In genomic region chr5:7849531-7850240, GRCh38 we compare ENCODE assay signal across 8 cellular contexts. TPM values are rescaled to one million over a fixed set of nuclear protein-coding genes. Genes with fewer than 3 reads are reported as not detected.
DNase-seq lines count a peak whose midpoint lies in the region; ATAC-seq, FAIRE-seq and TF ChIP-seq lines count a peak whose summit lies in the region.

No MANE protein-coding gene starts in this region.

- peak overlapping the region in 1 of 2 donors; percentile 63 for H3K27ac Mint-ChIP-seq in natural killer cell

- peaks cover 0 to 8% of the 10 kb centered on the region in 2 donors for H3K27me3 Mint-ChIP-seq in natural killer cell (ENCODE audit: low read depth in 2 of 2)

- peak overlapping the region; percentile 15 for H3K4me2 ChIP-seq in endothelial cell of umbilical vein (ENCODE audit: insufficient read depth, low read length)
- no peak overlapping the region for H3K4me2 ChIP-seq in PC-9

- H3K9me2 ChIP-seq in PC-9 (ENCODE audit: insufficient read depth) = no peaks in the 10 kb centered on the region; the same call in 1 of the 2 replicates

- H3K4me3 ChIP-seq in endothelial cell of umbilical vein (replicated peaks in 1 of 3; ENCODE audit: insufficient read depth in 1 of 3, low read depth in 1 of 3, low read length in 3 of 3) = no peak overlapping the region
- H3K4me3 ChIP-seq in PC-9 = no peak overlapping the region

- H3K4me3 Mint-ChIP-seq in natural killer cell = peak overlapping the region; percentile 70

- no peaks in the 10 kb centered on the region for H3K9me1 ChIP-seq in endothelial cell of umbilical vein (replicated peaks; ENCODE audit: control insufficient read depth, extremely low read depth, insufficient read depth, low read length)

- H3K36me3 Mint-ChIP-seq in natural killer cell = no peaks in the 10 kb centered on the region

- H3F3A ChIP-seq in PC-9 (ENCODE audit: insufficient read depth, low read depth) = no peaks in the 10 kb centered on the region

- H3K4me1 Mint-ChIP-seq in natural killer cell = peaks cover 15 to 32% of the 10 kb centered on the region in 2 donors

- no TSS peak for BruUV-seq in endothelial cell of umbilical vein (replicated peaks; lab: Mats Ljungman, UMichigan)
- BruUV-seq in PC-9 (replicated peaks; lab: Mats Ljungman, UMichigan) = no TSS peak

- TF ChIP-seq CTCF in endothelial cell of umbilical vein (IDR thresholded peaks at IDR 0.05; ENCODE audit: extremely low read depth in 1 of 2, insufficient read depth in 1 of 2, low read depth in 1 of 2, low read length in 2 of 2) (peak in 1 of 2 donors; percentile 12), natural killer cell (IDR thresholded peaks at IDR 0.05) (no peak), PC-9 (conservative IDR thresholded peaks at IDR 0.05) (no peak)

- H4K20me1 ChIP-seq in endothelial cell of umbilical vein (replicated peaks; ENCODE audit: control insufficient read depth, extremely low read depth, insufficient read depth, low read length) (no peaks in the 10 kb centered on the region), PC-9 (ENCODE audit: insufficient read depth) (no peaks in the 10 kb centered on the region)

- H3K27me3 ChIP-seq in endothelial cell of umbilical vein (ENCODE audit: control insufficient read depth in 2 of 2, insufficient read depth in 2 of 2, low read length in 2 of 2) (peaks cover 21 to 22% of the 10 kb centered on the region in 2 experiments), PC-9 (ENCODE audit: insufficient read depth, low read depth) (peaks cover 58% of the 10 kb centered on the region)

- intact Hi-C loops in endothelial cell of umbilical vein (cut with micrococcal nuclease) = loop anchor here (10.0 kb wide), 1 partner anchor 1085 kb away; no protein-coding TSS in a partner anchor
- intact Hi-C loops in natural killer cell (cut with micrococcal nuclease) = no loop called here
- intact Hi-C loops in PC-9 (cut with micrococcal nuclease; ENCODE audit: unreplicated experiment) = no loop called here

- no peaks in the 10 kb centered on the region for H3K9me3 ChIP-seq in endothelial cell of umbilical vein (replicated peaks; ENCODE audit: control insufficient read depth, insufficient read depth, low read length)
- no peaks in the 10 kb centered on the region; the same call in 1 of the 2 replicates for H3K9me3 ChIP-seq in PC-9 (ENCODE audit: insufficient read depth, low read depth)

- H2AFZ ChIP-seq in endothelial cell of umbilical vein (ENCODE audit: low read depth, low read length) = peak overlapping the region; percentile 30
- no peak overlapping the region for H2AFZ ChIP-seq in PC-9

- H3K36me3 ChIP-seq in endothelial cell of umbilical vein (ENCODE audit: control insufficient read depth in 2 of 2, extremely low read depth in 1 of 2, insufficient read depth in 2 of 2, low read length in 2 of 2) = no peaks in the 10 kb centered on the region
- H3K36me3 ChIP-seq in PC-9 (ENCODE audit: low read depth) = no peaks in the 10 kb centered on the region

- dilution Hi-C loops in endothelial cell of umbilical vein (cut with MboI; ENCODE audit: extremely low pct_ligation_motif_present, low sequenced_read_pairs) = no loop called here

- H3K9ac ChIP-seq in endothelial cell of umbilical vein (replicated peaks; ENCODE audit: extremely low read depth, insufficient read depth, low read length) = no peak overlapping the region

- no peaks in the 10 kb centered on the region for H3K9me3 Mint-ChIP-seq in natural killer cell

- POLR2A ChIA-PET in endothelial cell of umbilical vein (lab: Charles Lee) (no interaction called here), PC-9 (lab: Charles Lee; ENCODE audit: unreplicated experiment) (interaction anchor here (0.5 kb wide), 1 partner anchor 342 kb away, joined by 7 read pairs; no protein-coding TSS in a partner anchor)

- no peak overlapping the region for H3K27ac ChIP-seq in endothelial cell of umbilical vein (ENCODE audit: insufficient read depth, low read depth, low read length)
- H3K27ac ChIP-seq in PC-9 = no peak overlapping the region

- CTCF ChIA-PET in endothelial cell of umbilical vein (lab: Charles Lee) = interaction anchor here (1.3 to 1.8 kb wide), 2 partner anchors 10 to 35 kb away, joined by 4 to 9 read pairs; no protein-coding TSS in a partner anchor
- CTCF ChIA-PET in PC-9 (lab: Charles Lee) = no interaction called here

- no peaks in the 10 kb centered on the region for H3K4me1 ChIP-seq in endothelial cell of umbilical vein (ENCODE audit: control insufficient read depth, extremely low read depth, insufficient read depth, low read length)
- no peaks in the 10 kb centered on the region for H3K4me1 ChIP-seq in PC-9 (replicated peaks; ENCODE audit: insufficient read depth)

- ATAC-seq in natural killer cell (peak in 2 of 3 donors; percentile 4 to 8), GM18861 (IDR thresholded peaks at IDR 0.05; ENCODE audit: unreplicated experiment) (no peak)

- no peaks in the 10 kb centered on the region for H3K79me2 ChIP-seq in endothelial cell of umbilical vein (ENCODE audit: control insufficient read depth, insufficient read depth, low read length)
- no peaks in the 10 kb centered on the region for H3K79me2 ChIP-seq in PC-9 (ENCODE audit: low read depth)

- no peak for FAIRE-seq in endothelial cell of umbilical vein (lab: Jason Lieb, UNC)

- TF ChIP-seq POLR2A in endothelial cell of umbilical vein (IDR thresholded peaks at IDR 0.05; ENCODE audit: low read depth, low read length) = no peak

- peak; percentile 43 for DNase-seq in DMS153 (lab: John Stamatoyannopoulos, UW)
- peak; percentile 68 for DNase-seq in NCI-H2171 treated with DMSO at 0.1 percent for 48 hours (lab: John Stamatoyannopoulos, UW)
- no peak for DNase-seq in endothelial cell of umbilical vein (ENCODE audit: low read depth, low spot score)
- no peak for DNase-seq in natural killer cell
- DNase-seq in activated effector memory CD4-positive, alpha-beta T cell treated with anti-CD3 and anti-CD28 coated beads, Interleukin-2, amount 50 U/mL, for 16 hours = no peak
- DNase-seq in PC-9 = no peak
- no peak for DNase-seq in HUDEP-2 (lab: John Stamatoyannopoulos, UW; ENCODE audit: unreplicated experiment in 76 of 76)

TF ChIP-seq in endothelial cell of umbilical vein, 7 proteins besides CTCF, POLR2A, EP300 and RAD21:
- TF ChIP-seq EZH2 (IDR thresholded peaks at IDR 0.05; ENCODE audit: borderline replicate concordance, low read depth, low read length, severe bottlenecking) (peak; percentile 79), POLR2AphosphoS5 (IDR thresholded peaks at IDR 0.05; ENCODE audit: insufficient read depth, low read depth, low read length) (no peak)

RNA-seq across cellular contexts. Expression of gene CFAP90, which starts 1.2 kb away (rescaled TPM):
- total RNA-seq in endothelial cell of umbilical vein (not detected in 2 replicates), natural killer cell (not detected), PC-9 (2021) (not detected in 2 replicates)
- 0.07 and 0.11 TPM in 2 replicates for polyA plus RNA-seq in endothelial cell of umbilical vein
- polyA plus RNA-seq in endothelial cell of umbilical vein (2011; cell fraction: cytosol; rRNA removed) = 0.09 and 0.10 TPM in 2 replicates
- polyA plus RNA-seq in endothelial cell of umbilical vein (2011; cell fraction: nucleus; rRNA removed) = 0.10 TPM in 1 of 2 replicates, not detected in the other
- polyA plus RNA-seq in endothelial cell of umbilical vein (2012) = not detected in 2 replicates
- not detected in 2 replicates for polyA minus RNA-seq in endothelial cell of umbilical vein
- not detected for polyA minus RNA-seq in endothelial cell of umbilical vein (2011; cell fraction: cytosol; rRNA and poly(A)+ RNA removed)
- not detected in 2 replicates for polyA minus RNA-seq in endothelial cell of umbilical vein (2011; cell fraction: nucleus; rRNA and poly(A)+ RNA removed)

RNA-seq across cellular contexts. Expression of gene FASTKD3, which starts 19.1 kb away (rescaled TPM):
- total RNA-seq in endothelial cell of umbilical vein (8.7 and 9.6 TPM in 2 replicates), natural killer cell (10 to 100 TPM in 1 of 3 donors, 1 to 10 TPM in 2; 8.0 to 10.6 (median 8.6) TPM), PC-9 (2021) (17.6 and 20.6 TPM in 2 replicates)
- 3.9 and 5.5 TPM in 2 replicates for polyA plus RNA-seq in endothelial cell of umbilical vein
- 6.8 and 7.7 TPM in 2 replicates for polyA plus RNA-seq in endothelial cell of umbilical vein (2011; cell fraction: cytosol; rRNA removed)
- polyA plus RNA-seq in endothelial cell of umbilical vein (2011; cell fraction: nucleus; rRNA removed) = 13.0 and 17.3 TPM in 2 replicates
- 7.8 and 10.9 TPM in 2 replicates for polyA plus RNA-seq in endothelial cell of umbilical vein (2012)
- polyA minus RNA-seq in endothelial cell of umbilical vein = 5.6 and 8.6 TPM in 2 replicates
- 15.7 TPM for polyA minus RNA-seq in endothelial cell of umbilical vein (2011; cell fraction: cytosol; rRNA and poly(A)+ RNA removed)
- 5.4 and 8.7 TPM in 2 replicates for polyA minus RNA-seq in endothelial cell of umbilical vein (2011; cell fraction: nucleus; rRNA and poly(A)+ RNA removed)

RNA-seq across cellular contexts. Expression of gene MTRR, which starts 19.3 kb away (rescaled TPM):
- total RNA-seq in endothelial cell of umbilical vein (33.8 and 37.1 TPM in 2 replicates), natural killer cell (10 to 100 TPM; 55.7 to 78.4 (median 69.9) TPM), PC-9 (2021) (71.5 and 72.6 TPM in 2 replicates)
- 24.3 and 27.7 TPM in 2 replicates for polyA plus RNA-seq in endothelial cell of umbilical vein
- 17.1 and 21.9 TPM in 2 replicates for polyA plus RNA-seq in endothelial cell of umbilical vein (2011; cell fraction: cytosol; rRNA removed)
- polyA plus RNA-seq in endothelial cell of umbilical vein (2011; cell fraction: nucleus; rRNA removed) = 65.0 and 71.3 TPM in 2 replicates
- 19.7 and 22.1 TPM in 2 replicates for polyA plus RNA-seq in endothelial cell of umbilical vein (2012)
- 43.3 and 47.5 TPM in 2 replicates for polyA minus RNA-seq in endothelial cell of umbilical vein
- 77.9 TPM for polyA minus RNA-seq in endothelial cell of umbilical vein (2011; cell fraction: cytosol; rRNA and poly(A)+ RNA removed)
- 35.4 and 55.8 TPM in 2 replicates for polyA minus RNA-seq in endothelial cell of umbilical vein (2011; cell fraction: nucleus; rRNA and poly(A)+ RNA removed)

Comparison
In these comparisons a context has a peak if more than half of its experiments do, and no peak if none do; other contexts are left out.
1. DNase-seq: peak in DMS153 (single experiment) and NCI-H2171 treated with DMSO at 0.1 percent for 48 hours (single experiment); none in endothelial cell of umbilical vein (single experiment), natural killer cell (single experiment), activated effector memory CD4-positive, alpha-beta T cell treated with anti-CD3 and anti-CD28 coated beads, Interleukin-2, amount 50 U/mL, for 16 hours (single experiment), PC-9 (0 of 2) and HUDEP-2 (0 of 76).